Comparison of ENCODE assay signal across 15 cellular contexts in genomic region chr22:19843857-19844422, GRCh38. TPM values are rescaled to one million over a fixed set of nuclear protein-coding genes. Genes with fewer than 3 reads are reported as not detected.
DNase-seq lines count a peak whose midpoint lies in the region; ATAC-seq and TF ChIP-seq lines count a peak whose summit lies in the region.
"Had no signal": no experiment of that assay in that cellular context is flagged by ENCODE, and none has a peak within 500 bp of the region (broad histone marks: within the 10 kb centered on the region; RNA-seq: fewer than 3 reads in every experiment).

No MANE protein-coding gene starts in this region.

- DNase-seq in CD4-positive, CD25-positive, alpha-beta regulatory T cell, result no peak
- peak; percentile 57 to 58 for DNase-seq in Kasumi-1 (lab: John Stamatoyannopoulos, UW)
- no peak for DNase-seq in esophagus squamous epithelium (lab: John Stamatoyannopoulos, UW)
- peak in 1 of 2 donors; percentile 49 for DNase-seq in psoas muscle
- DNase-seq in activated CD4-positive, CD25-positive, alpha-beta regulatory T cell (lab: John Stamatoyannopoulos, UW), result no peak
- no peak for DNase-seq in endodermal cell
- DNase-seq in medulla oblongata (ENCODE audit: extremely low spot score), result no peak
- no peak for DNase-seq in brain microvascular endothelial cell
- DNase-seq: activated CD4-positive, alpha-beta memory T cell treated with anti-CD3 and anti-CD28 coated beads, Interleukin-2, amount 10 ng/mL, durations not matched to agents 7 days and 5 days; NCI-H446 treated with DMSO at 0.1 percent for 48 hours; stimulated activated CD4-positive, alpha-beta T cell treated with anti-CD3 and anti-CD28 coated beads, Interleukin-4, amount 100 ng/mL, for 24 hours had no signal

- no peak overlapping the region for H3K27ac ChIP-seq in CD4-positive, CD25-positive, alpha-beta regulatory T cell (ENCODE audit: insufficient read depth, low read length, poor library complexity, severe bottlenecking)
- H3K27ac ChIP-seq in esophagus squamous epithelium (peak overlapping the region; percentile 6 to 84 (median 60)), psoas muscle (peak overlapping the region; percentile 41), endodermal cell (ENCODE audit: low read depth, low read length) (no peak overlapping the region), brain microvascular endothelial cell (no peak overlapping the region)
- H3K27ac ChIP-seq: neutrophil, SJSA1 had no signal

- no peak overlapping the region for H3K4me3 ChIP-seq in CD4-positive, CD25-positive, alpha-beta regulatory T cell (ENCODE audit: low read depth, low read length)
- peak overlapping the region in 1 of 4 donors; percentile 21 for H3K4me3 ChIP-seq in esophagus squamous epithelium
- no peak overlapping the region for H3K4me3 ChIP-seq in psoas muscle
- H3K4me3 ChIP-seq in endodermal cell (ENCODE audit: low read length), result no peak overlapping the region
- H3K4me3 ChIP-seq in brain microvascular endothelial cell (ENCODE audit: low read depth, low read length), result no peak overlapping the region
- H3K4me3 ChIP-seq: HAP-1, SJSA1 had no signal

- no peak for TF ChIP-seq POLR2A in esophagus squamous epithelium (IDR thresholded peaks at IDR 0.05)

- H3K9ac ChIP-seq in endodermal cell (ENCODE audit: extremely low read depth, low read length, poor library complexity, severe bottlenecking), result no peak overlapping the region

- 49% methylated on average over 5 of the region's 11 CpGs; no CpG with 5 or more reads in 1 of the 2 donors for WGBS in esophagus squamous epithelium, 2 donors
- WGBS in psoas muscle, 3 donors, result 59 to 76% (median 67%) methylated on average over 10 to 11 of the region's 11 CpGs
- 93 to 95% methylated on average over 10 to 11 of the region's 11 CpGs for WGBS in endodermal cell (ENCODE audit: insufficient coverage in 1 of 2, insufficient read length in 1 of 2), 2 experiments

- no peaks in the 10 kb centered on the region for H3K9me3 ChIP-seq in CD4-positive, CD25-positive, alpha-beta regulatory T cell (ENCODE audit: control insufficient read depth in 2 of 2, low read length in 2 of 2)
- no peaks in the 10 kb centered on the region for H3K9me3 ChIP-seq in esophagus squamous epithelium
- H3K9me3 ChIP-seq in psoas muscle, result no peaks in the 10 kb centered on the region
- H3K9me3 ChIP-seq in endodermal cell (ENCODE audit: control insufficient read depth, low read length), result peaks cover 10% of the 10 kb centered on the region
- H3K9me3 ChIP-seq: HAP-1, neutrophil, SJSA1 had no signal

- in situ Hi-C loops in brain microvascular endothelial cell (cut with HindIII; ENCODE audit: low pct_ligation_motif_present, low sequenced_read_pairs), result no loop called here

- no peak for TF ChIP-seq CTCF in esophagus squamous epithelium (IDR thresholded peaks at IDR 0.05)
- TF ChIP-seq CTCF in psoas muscle (IDR thresholded peaks at IDR 0.05), result no peak
- TF ChIP-seq CTCF in endodermal cell (conservative IDR thresholded peaks at IDR 0.05), result no peak
- TF ChIP-seq CTCF in brain microvascular endothelial cell (IDR thresholded peaks at IDR 0.05; ENCODE audit: low read depth, low read length, missing control alignments), result no peak

- H3K27ac Mint-ChIP-seq in CD4-positive, CD25-positive, alpha-beta regulatory T cell, result peak overlapping the region; percentile 52 to 92 (median 86)
- no peak overlapping the region for H3K27ac Mint-ChIP-seq in endodermal cell
- H3K27ac Mint-ChIP-seq: activated CD4-positive, alpha-beta memory T cell treated with anti-CD3 and anti-CD28 coated beads, Interleukin-2, amount 10 ng/mL, durations not matched to agents 7 days and 5 days had no signal

- peaks cover 0 to 1% (median 0%) of the 10 kb centered on the region in 7 donors for H3K9me3 Mint-ChIP-seq in CD4-positive, CD25-positive, alpha-beta regulatory T cell
- H3K9me3 Mint-ChIP-seq in endodermal cell, result peaks cover 3% of the 10 kb centered on the region
- H3K9me3 Mint-ChIP-seq: activated CD4-positive, alpha-beta memory T cell treated with anti-CD3 and anti-CD28 coated beads, Interleukin-2, amount 10 ng/mL, durations not matched to agents 7 days and 5 days; CD8-positive, alpha-beta memory T cell had no signal

- H3K36me3 ChIP-seq in CD4-positive, CD25-positive, alpha-beta regulatory T cell (ENCODE audit: control insufficient read depth, insufficient read depth, low read length), result peaks cover 8% of the 10 kb centered on the region
- H3K36me3 ChIP-seq in esophagus squamous epithelium, result peaks cover 0 to 6% (median 0%) of the 10 kb centered on the region in 3 donors
- peaks cover 0 to 7% of the 10 kb centered on the region in 2 donors for H3K36me3 ChIP-seq in psoas muscle (ENCODE audit: insufficient read depth in 1 of 2, low read depth in 1 of 2)
- peaks cover 10% of the 10 kb centered on the region for H3K36me3 ChIP-seq in endodermal cell (ENCODE audit: control insufficient read depth, insufficient read depth, low read length)
- H3K36me3 ChIP-seq in brain microvascular endothelial cell (replicated peaks), result peaks cover 8% of the 10 kb centered on the region
- H3K36me3 ChIP-seq: HAP-1, neutrophil had no signal

- intact Hi-C loops in esophagus squamous epithelium (cut with DNase I) (no loop called here), psoas muscle (cut with DNase I) (no loop called here)

- peaks cover 26% of the 10 kb centered on the region for H3K4me1 ChIP-seq in CD4-positive, CD25-positive, alpha-beta regulatory T cell (ENCODE audit: control insufficient read depth, insufficient read depth, low read length, poor library complexity, severe bottlenecking)
- H3K4me1 ChIP-seq in esophagus squamous epithelium, result peaks cover 20 to 65% (median 33%) of the 10 kb centered on the region in 3 donors
- H3K4me1 ChIP-seq in psoas muscle, result peaks cover 16% of the 10 kb centered on the region
- peaks cover 7% of the 10 kb centered on the region for H3K4me1 ChIP-seq in endodermal cell (ENCODE audit: control insufficient read depth, insufficient read depth, low read length)

- no peaks in the 10 kb centered on the region for H3K27me3 ChIP-seq in CD4-positive, CD25-positive, alpha-beta regulatory T cell (ENCODE audit: control insufficient read depth, insufficient read depth, low read length)
- H3K27me3 ChIP-seq in esophagus squamous epithelium, result no peaks in the 10 kb centered on the region
- H3K27me3 ChIP-seq in psoas muscle (ENCODE audit: insufficient read depth in 3 of 3, low read length in 2 of 3), result no peaks in the 10 kb centered on the region
- H3K27me3 ChIP-seq in endodermal cell (ENCODE audit: control insufficient read depth, insufficient read depth, low read length, poor library complexity, severe bottlenecking), result no peaks in the 10 kb centered on the region
- H3K27me3 ChIP-seq in brain microvascular endothelial cell (replicated peaks), result no peaks in the 10 kb centered on the region
- H3K27me3 ChIP-seq: neutrophil, SJSA1 had no signal

- peaks cover 9% of the 10 kb centered on the region for H3K36me3 Mint-ChIP-seq in CD4-positive, CD25-positive, alpha-beta regulatory T cell
- peaks cover 8% of the 10 kb centered on the region for H3K36me3 Mint-ChIP-seq in endodermal cell (ENCODE audit: low read depth)

- H3K27me3 Mint-ChIP-seq in CD4-positive, CD25-positive, alpha-beta regulatory T cell, result no peaks in the 10 kb centered on the region
- H3K27me3 Mint-ChIP-seq in endodermal cell (ENCODE audit: insufficient read depth), result no peaks in the 10 kb centered on the region
- H3K27me3 Mint-ChIP-seq: activated CD4-positive, alpha-beta memory T cell treated with anti-CD3 and anti-CD28 coated beads, Interleukin-2, amount 10 ng/mL, durations not matched to agents 7 days and 5 days; CD8-positive, alpha-beta memory T cell had no signal

- H3K4me1 Mint-ChIP-seq in CD4-positive, CD25-positive, alpha-beta regulatory T cell, result peaks cover 5 to 53% (median 23%) of the 10 kb centered on the region in 4 donors
- peaks cover 6% of the 10 kb centered on the region for H3K4me1 Mint-ChIP-seq in endodermal cell

- H3K4me3 Mint-ChIP-seq in CD4-positive, CD25-positive, alpha-beta regulatory T cell, result peak overlapping the region in 2 of 4 donors; percentile 62 to 79
- no peak overlapping the region for H3K4me3 Mint-ChIP-seq in endodermal cell
- H3K4me3 Mint-ChIP-seq: activated CD4-positive, alpha-beta memory T cell treated with anti-CD3 and anti-CD28 coated beads, Interleukin-2, amount 10 ng/mL, durations not matched to agents 7 days and 5 days had no signal

- no peak for ATAC-seq in CD4-positive, CD25-positive, alpha-beta regulatory T cell (ENCODE audit: low read depth in 2 of 2)
- ATAC-seq in psoas muscle, result peak in 1 of 4 donors; percentile 19

RNA-seq across cellular contexts. Expression of gene GNB1L, which starts 10.7 kb away (rescaled TPM):
- total RNA-seq in CD4-positive, CD25-positive, alpha-beta regulatory T cell, result 8.2 TPM
- polyA plus RNA-seq in CD4-positive, CD25-positive, alpha-beta regulatory T cell, result 10 to 100 TPM; 13.3 to 29.8 (median 19.7) TPM
- total RNA-seq in esophagus squamous epithelium (1 to 10 TPM; 5.7 to 8.5 (median 6.4) TPM), psoas muscle (1 to 10 TPM; 1.5 to 3.4 (median 3.0) TPM), endodermal cell (10 to 100 TPM in 1 of 2 donors, 1 to 10 TPM in 1; 9.5 to 12.2 TPM)
- polyA plus RNA-seq in psoas muscle, result 1 to 10 TPM; 3.3 to 7.6 (median 3.6) TPM
- polyA plus RNA-seq in endodermal cell (2013, experiment 1 of 2), result 10.1 TPM
- 7.7 TPM for polyA plus RNA-seq in endodermal cell (2013, experiment 2 of 2)

RNA-seq across cellular contexts. Expression of gene RTL10, which starts 10.7 kb away (rescaled TPM):
- total RNA-seq in CD4-positive, CD25-positive, alpha-beta regulatory T cell, result 18.8 TPM
- 10 to 100 TPM in 2 of 4 donors, 1 to 10 TPM in 2; 7.5 to 12.6 (median 10.9) TPM for polyA plus RNA-seq in CD4-positive, CD25-positive, alpha-beta regulatory T cell
- total RNA-seq in esophagus squamous epithelium (10 to 100 TPM in 2 of 4 donors, 1 to 10 TPM in 2; 9.4 to 18.2 (median 11.4) TPM), psoas muscle (1 to 10 TPM; 5.3 to 9.7 (median 8.1) TPM), endodermal cell (10 to 100 TPM; 20.6 to 22.2 TPM)
- 1 to 10 TPM; 5.9 to 7.9 (median 6.3) TPM for polyA plus RNA-seq in psoas muscle
- polyA plus RNA-seq in endodermal cell (2013, experiment 1 of 2), result 12.4 TPM
- 12.1 TPM for polyA plus RNA-seq in endodermal cell (2013, experiment 2 of 2)

Comparison
In these comparisons a context has a peak if more than half of its experiments do, and no peak if none do; other contexts are left out.
1. DNase-seq: peak in Kasumi-1 (2 of 2); none in CD4-positive, CD25-positive, alpha-beta regulatory T cell (0 of 3), esophagus squamous epithelium (single experiment), activated CD4-positive, CD25-positive, alpha-beta regulatory T cell (0 of 4), endodermal cell (single experiment), medulla oblongata (single experiment) and brain microvascular endothelial cell (single experiment).
2. H3K27ac ChIP-seq: peak in esophagus squamous epithelium (4 of 4) and psoas muscle (single experiment); none in CD4-positive, CD25-positive, alpha-beta regulatory T cell (single experiment), endodermal cell (single experiment) and brain microvascular endothelial cell (single experiment).